Comparison of ENCODE assay signal across 28 cellular contexts in the genomic region with DNA sequence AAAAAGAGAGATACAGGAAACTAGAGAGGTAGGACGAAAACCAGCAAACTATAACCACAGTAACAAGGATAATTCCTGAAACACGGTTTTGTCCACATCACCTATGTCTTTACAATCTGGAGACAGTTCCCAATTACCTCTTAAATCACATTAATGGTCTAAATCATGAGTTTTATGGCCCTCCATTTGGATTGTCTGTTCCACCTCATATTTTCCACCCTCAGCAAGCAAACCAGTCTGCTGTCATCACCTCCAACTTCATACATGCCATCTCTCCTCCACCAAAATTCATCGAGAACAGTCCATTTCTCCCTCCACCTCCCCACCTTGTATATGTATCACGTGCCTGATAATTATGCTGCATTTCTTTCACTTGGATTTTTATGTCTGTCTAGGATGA.
"Had no signal": no experiment of that assay in that cellular context is flagged by ENCODE, and none has a peak within 500 bp of the region (broad histone marks: within the 10 kb centered on the region; RNA-seq: fewer than 3 reads in every experiment).

No MANE protein-coding gene starts in this region.

- ATAC-seq: activated CD4-positive, alpha-beta T cell treated with anti-CD3 and anti-CD28 coated beads for 36 hours; activated T-cell treated with anti-CD3 and anti-CD28 coated beads, Interleukin-2, amount 50 U/mL, for 4 hours; effector memory CD8-positive, alpha-beta T cell; esophagus mucosa; natural killer cell treated with Interleukin-12 subunit alpha and Interleukin-12 subunit beta and Interleukin-15 and Interleukin-18, amount 100 ng/mL, for 72 hours had no signal

- H3K36me3 Mint-ChIP-seq: activated naive CD8-positive, alpha-beta T cell; natural killer cell treated with Interleukin-12 subunit alpha and Interleukin-12 subunit beta and Interleukin-15 and Interleukin-18, amount 100 ng/mL, for 72 hours had no signal

- DNase-seq: activated B cell treated with CpG ODN at 0.5 μM for 24 hours; activated CD4-positive, alpha-beta T cell treated with anti-CD3 and anti-CD28 coated beads for 36 hours; activated CD4-positive, alpha-beta T cell treated with anti-CD3 and anti-CD28 coated beads, Interleukin-2, amount 50 U/mL, for 48 hours; activated CD8-positive, alpha-beta memory T cell treated with anti-CD3 and anti-CD28 coated beads, Interleukin-2, amount 50 U/mL, for 48 hours; activated naive CD4-positive, alpha-beta T cell; activated T-cell treated with anti-CD3 and anti-CD28 coated beads, Interleukin-2, amount 50 U/mL, for 4 hours; adrenal gland; central memory CD4-positive, alpha-beta T cell; colonic mucosa; dorsolateral prefrontal cortex; effector memory CD8-positive, alpha-beta T cell; glutamatergic neuron; hippocampal formation; kidney glomerular epithelial cell; left ventricle myocardium inferior; mammary epithelial cell; midbrain; posterior cingulate gyrus; retina; stimulated activated CD4-positive, alpha-beta T cell treated with anti-CD3 and anti-CD28 coated beads, Interleukin-4, amount 100 ng/mL, for 24 hours; stimulated activated naive CD4-positive, alpha-beta T cell treated with Interleukin-2 at 50 U/mL for 16 hours; T1000 had no signal

- H3K9me3 ChIP-seq: adrenal gland, ascending aorta, colonic mucosa, left ventricle myocardium inferior had no signal

- H3K27me3 Mint-ChIP-seq: activated B cell treated with CpG ODN at 0.5 μM for 24 hours had no signal

- H3K4me3 ChIP-seq: adrenal gland, ascending aorta, colonic mucosa, dorsolateral prefrontal cortex, left ventricle myocardium inferior had no signal

- H3K36me3 ChIP-seq: adrenal gland, ascending aorta, colonic mucosa, left ventricle myocardium inferior had no signal

- H3K27me3 ChIP-seq: adrenal gland, ascending aorta, colonic mucosa, dorsolateral prefrontal cortex had no signal

- H3K9me3 Mint-ChIP-seq: activated B cell treated with CpG ODN at 0.5 μM for 24 hours; activated T-cell treated with anti-CD3 and anti-CD28 coated beads, Interleukin-2, amount 50 U/mL, for 4 hours; activated T-helper 2 cell treated with anti-CD3 and anti-CD28 coated beads, Interferon-gamma antibody, Interleukin-2, Interleukin-4, amounts not matched to agents 10 μg/mL and 5 μg/mL and 100 μg/mL, durations not matched to agents 14 hours and 24 hours and 36 hours; effector memory CD8-positive, alpha-beta T cell; natural killer cell treated with Interleukin-12 subunit alpha and Interleukin-12 subunit beta and Interleukin-15 and Interleukin-18, amount 100 ng/mL, for 72 hours; T-helper 1 cell treated with Interleukin-12 subunit alpha and Interleukin-12 subunit beta and Interleukin-4 antibody, amounts not matched to agents 30 μg/mL and 1 μg/mL, for 36 hours had no signal

- H3K4me3 Mint-ChIP-seq: activated B cell treated with CpG ODN at 0.5 μM for 24 hours; activated CD4-positive, alpha-beta T cell treated with anti-CD3 and anti-CD28 coated beads for 36 hours; activated naive CD8-positive, alpha-beta T cell; activated T-cell treated with anti-CD3 and anti-CD28 coated beads, Interleukin-2, amount 50 U/mL, for 4 hours; effector memory CD8-positive, alpha-beta T cell; natural killer cell treated with Interleukin-12 subunit alpha and Interleukin-12 subunit beta and Interleukin-15 and Interleukin-18, amount 100 ng/mL, for 72 hours; T-helper 1 cell treated with Interleukin-12 subunit alpha and Interleukin-12 subunit beta and Interleukin-4 antibody, amounts not matched to agents 30 μg/mL and 1 μg/mL, for 36 hours had no signal

- H3K27ac Mint-ChIP-seq: activated B cell treated with CpG ODN at 0.5 μM for 24 hours; activated CD4-positive, alpha-beta T cell treated with anti-CD3 and anti-CD28 coated beads for 36 hours; activated naive CD8-positive, alpha-beta T cell; activated T-helper 2 cell treated with anti-CD3 and anti-CD28 coated beads, Interferon-gamma antibody, Interleukin-2, Interleukin-4, amounts not matched to agents 10 μg/mL and 5 μg/mL and 100 μg/mL, durations not matched to agents 14 hours and 24 hours and 36 hours; effector memory CD8-positive, alpha-beta T cell; natural killer cell treated with Interleukin-12 subunit alpha and Interleukin-12 subunit beta and Interleukin-15 and Interleukin-18, amount 100 ng/mL, for 72 hours; T-helper 1 cell treated with Interleukin-12 subunit alpha and Interleukin-12 subunit beta and Interleukin-4 antibody, amounts not matched to agents 30 μg/mL and 1 μg/mL, for 36 hours had no signal

- H3K27ac ChIP-seq: adrenal gland, ascending aorta, colonic mucosa, dorsolateral prefrontal cortex, left ventricle myocardium inferior had no signal
